In the genomic region with DNA sequence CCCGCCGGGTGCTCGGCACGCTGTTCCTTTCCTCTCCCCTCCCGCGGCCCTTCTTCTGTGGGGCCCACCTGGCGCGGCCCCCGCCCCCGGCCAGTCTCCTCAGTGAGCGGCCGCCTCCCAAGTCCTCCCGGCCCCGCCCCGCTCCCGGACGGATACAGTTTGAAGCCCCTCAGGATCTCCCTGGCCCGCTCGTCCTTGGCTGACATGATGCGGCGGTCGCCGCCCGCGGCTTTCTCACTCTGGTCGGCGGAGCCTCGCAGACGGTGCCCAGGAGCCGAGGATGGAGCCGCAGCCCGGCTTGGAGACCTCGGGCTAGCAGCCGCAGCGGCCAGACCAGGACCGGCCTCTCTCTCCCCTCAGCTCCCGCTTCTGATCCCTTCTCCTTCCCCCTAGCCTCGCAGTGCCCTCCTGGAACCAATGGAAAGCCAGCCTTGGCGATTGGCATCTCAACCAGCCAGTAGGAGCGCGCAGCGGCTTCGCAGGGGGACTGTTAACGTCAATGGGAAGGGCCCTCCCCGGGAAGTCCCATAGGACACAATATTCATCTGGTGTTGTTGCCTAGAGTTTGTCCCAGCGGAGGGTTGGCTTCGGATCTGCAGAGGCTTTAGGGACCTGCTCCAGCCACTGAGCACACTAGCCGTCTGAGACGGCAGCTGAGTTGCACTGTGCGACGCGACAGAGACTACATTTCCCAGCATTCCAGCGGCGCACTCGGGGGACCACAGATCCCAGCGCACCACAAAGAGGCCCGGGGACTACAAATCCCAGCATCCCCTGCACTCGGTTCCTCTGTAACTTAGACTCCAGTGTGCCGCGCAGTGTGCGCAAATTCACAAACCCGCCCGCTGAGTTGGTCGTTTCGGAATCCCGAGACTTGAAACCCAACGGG, we compare ENCODE assay signal across 1 cellular context.
A peak's percentile ranks its signal among the peaks of the same experiment; 100 is the strongest.
TF ChIP-seq lines count a peak whose summit lies in the region.

TSS of gene PDE6D (minus strand) at position 374 of the 889 bp plus-strand sequence. CDS start at position 206, 168 bp downstream.

TF ChIP-seq in HEK293, 187 proteins besides CTCF, POLR2A, EP300 and RAD21 (continued from another document):
- TF ChIP-seq, protein P1, sequence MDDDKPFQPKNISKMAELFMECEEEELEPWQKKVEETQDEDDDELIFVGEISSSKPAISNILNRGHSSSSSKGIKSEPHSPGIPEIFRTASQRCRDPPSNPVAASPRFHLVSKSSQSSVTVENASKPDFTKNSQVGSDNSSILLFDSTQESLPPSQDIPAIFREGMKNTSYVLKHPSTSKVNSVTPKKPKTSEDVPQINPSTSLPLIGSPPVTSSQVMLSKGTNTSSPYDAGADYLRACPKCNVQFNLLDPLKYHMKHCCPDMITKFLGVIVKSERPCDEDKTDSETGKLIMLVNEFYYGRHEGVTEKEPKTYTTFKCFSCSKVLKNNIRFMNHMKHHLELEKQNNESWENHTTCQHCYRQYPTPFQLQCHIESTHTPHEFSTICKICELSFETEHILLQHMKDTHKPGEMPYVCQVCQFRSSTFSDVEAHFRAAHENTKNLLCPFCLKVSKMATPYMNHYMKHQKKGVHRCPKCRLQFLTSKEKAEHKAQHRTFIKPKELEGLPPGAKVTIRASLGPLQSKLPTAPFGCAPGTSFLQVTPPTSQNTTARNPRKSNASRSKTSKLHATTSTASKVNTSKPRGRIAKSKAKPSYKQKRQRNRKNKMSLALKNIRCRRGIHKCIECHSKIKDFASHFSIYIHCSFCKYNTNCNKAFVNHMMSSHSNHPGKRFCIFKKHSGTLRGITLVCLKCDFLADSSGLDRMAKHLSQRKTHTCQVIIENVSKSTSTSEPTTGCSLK (tag by site-specific recombination; IDR thresholded peaks at IDR 0.05), result no peak
- TF ChIP-seq, protein P2, sequence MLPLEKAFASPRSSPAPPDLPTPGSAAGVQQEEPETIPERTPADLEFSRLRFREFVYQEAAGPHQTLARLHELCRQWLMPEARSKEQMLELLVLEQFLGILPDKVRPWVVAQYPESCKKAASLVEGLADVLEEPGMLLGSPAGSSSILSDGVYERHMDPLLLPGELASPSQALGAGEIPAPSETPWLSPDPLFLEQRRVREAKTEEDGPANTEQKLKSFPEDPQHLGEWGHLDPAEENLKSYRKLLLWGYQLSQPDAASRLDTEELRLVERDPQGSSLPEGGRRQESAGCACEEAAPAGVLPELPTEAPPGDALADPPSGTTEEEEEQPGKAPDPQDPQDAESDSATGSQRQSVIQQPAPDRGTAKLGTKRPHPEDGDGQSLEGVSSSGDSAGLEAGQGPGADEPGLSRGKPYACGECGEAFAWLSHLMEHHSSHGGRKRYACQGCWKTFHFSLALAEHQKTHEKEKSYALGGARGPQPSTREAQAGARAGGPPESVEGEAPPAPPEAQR (tag by site-specific recombination; IDR thresholded peaks at IDR 0.05), result no peak
- TF ChIP-seq SALL2 (tag by site-specific recombination; IDR thresholded peaks at IDR 0.05; ENCODE audit: borderline replicate concordance), result no peak
- TF ChIP-seq ZNF580 (tag by site-specific recombination; IDR thresholded peaks at IDR 0.05), result peak; percentile 84
- TF ChIP-seq GLIS1 (tag by site-specific recombination; IDR thresholded peaks at IDR 0.05), result peak; percentile 78
- TF ChIP-seq ZFP37 (tag by site-specific recombination; IDR thresholded peaks at IDR 0.05), result no peak
- TF ChIP-seq ZNF416 (tag by site-specific recombination; IDR thresholded peaks at IDR 0.05), result no peak
- TF ChIP-seq, protein P3, sequence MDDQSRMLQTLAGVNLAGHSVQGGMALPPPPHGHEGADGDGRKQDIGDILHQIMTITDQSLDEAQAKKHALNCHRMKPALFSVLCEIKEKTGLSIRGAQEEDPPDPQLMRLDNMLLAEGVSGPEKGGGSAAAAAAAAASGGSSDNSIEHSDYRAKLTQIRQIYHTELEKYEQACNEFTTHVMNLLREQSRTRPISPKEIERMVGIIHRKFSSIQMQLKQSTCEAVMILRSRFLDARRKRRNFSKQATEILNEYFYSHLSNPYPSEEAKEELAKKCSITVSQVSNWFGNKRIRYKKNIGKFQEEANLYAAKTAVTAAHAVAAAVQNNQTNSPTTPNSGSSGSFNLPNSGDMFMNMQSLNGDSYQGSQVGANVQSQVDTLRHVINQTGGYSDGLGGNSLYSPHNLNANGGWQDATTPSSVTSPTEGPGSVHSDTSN (CRISPR knock-in tag; IDR thresholded peaks at IDR 0.05), result peak; percentile 97; the same call in 1 of the 2 replicates
- TF ChIP-seq ZNF677 (tag by site-specific recombination; IDR thresholded peaks at IDR 0.05), result no peak
- no peak for TF ChIP-seq KLF10 (tag by site-specific recombination; IDR thresholded peaks at IDR 0.05)
- peak; percentile 97 for TF ChIP-seq GLIS2 (tag by site-specific recombination; IDR thresholded peaks at IDR 0.05)
